In genomic region chr16:50396770-50397525, GRCh38 we compare ENCODE assay signal across 11 cellular contexts. TPM values are rescaled to one million over a fixed set of nuclear protein-coding genes. Genes with fewer than 3 reads are reported as not detected.
DNase-seq lines count a peak whose midpoint lies in the region; ATAC-seq lines count a peak whose summit lies in the region.
"Had no signal": no experiment of that assay in that cellular context is flagged by ENCODE, and none has a peak within 500 bp of the region (broad histone marks: within the 10 kb centered on the region; RNA-seq: fewer than 3 reads in every experiment).

No MANE protein-coding gene starts in this region.

- peaks cover 14 to 29% (median 21%) of the 10 kb centered on the region in 4 donors for H3K4me1 Mint-ChIP-seq in CD4-positive, alpha-beta memory T cell
- H3K4me1 Mint-ChIP-seq in stimulated activated naive B cell treated with anti-CD40 and anti-IgM and Interleukin-4, amounts not matched to agents 10 μg/mL and 1 μg/mL and 100 μg/mL, for 72 hours: peaks cover 4 to 5% of the 10 kb centered on the region in 2 donors

- H3K36me3 Mint-ChIP-seq in CD4-positive, alpha-beta memory T cell: no peaks in the 10 kb centered on the region
- H3K36me3 Mint-ChIP-seq in stimulated activated naive B cell treated with anti-CD40 and anti-IgM and Interleukin-4, amounts not matched to agents 10 μg/mL and 1 μg/mL and 100 μg/mL, for 72 hours: no peaks in the 10 kb centered on the region

- no peaks in the 10 kb centered on the region for H3K9me3 ChIP-seq in CD4-positive, alpha-beta memory T cell (ENCODE audit: control insufficient read depth in 1 of 2, low read length in 2 of 2)

- H3K9me3 Mint-ChIP-seq in CD4-positive, alpha-beta memory T cell: no peaks in the 10 kb centered on the region
- peaks cover 0 to 2% of the 10 kb centered on the region in 2 donors for H3K9me3 Mint-ChIP-seq in stimulated activated naive B cell treated with anti-CD40 and anti-IgM and Interleukin-4, amounts not matched to agents 10 μg/mL and 1 μg/mL and 100 μg/mL, for 72 hours

- no peak overlapping the region for H3K27ac ChIP-seq in CD4-positive, alpha-beta memory T cell (ENCODE audit: low read depth, low read length)

- H3K4me3 Mint-ChIP-seq in CD4-positive, alpha-beta memory T cell: no peak overlapping the region
- H3K4me3 Mint-ChIP-seq in stimulated activated naive B cell treated with anti-CD40 and anti-IgM and Interleukin-4, amounts not matched to agents 10 μg/mL and 1 μg/mL and 100 μg/mL, for 72 hours: no peak overlapping the region

- no peaks in the 10 kb centered on the region for H3K36me3 ChIP-seq in CD4-positive, alpha-beta memory T cell (ENCODE audit: insufficient read depth, low read length)

- H3K4me1 ChIP-seq in CD4-positive, alpha-beta memory T cell (ENCODE audit: insufficient read depth, low read length): peaks cover 10% of the 10 kb centered on the region

- no peak overlapping the region for H3K4me3 ChIP-seq in CD4-positive, alpha-beta memory T cell (ENCODE audit: low read length in 2 of 2)

- no peaks in the 10 kb centered on the region for H3K27me3 ChIP-seq in CD4-positive, alpha-beta memory T cell (ENCODE audit: insufficient read depth, low read length)

- intact Hi-C loops in CD4-positive, alpha-beta memory T cell (cut with micrococcal nuclease): no loop called here

- ATAC-seq in HG03095 (IDR thresholded peaks at IDR 0.05; ENCODE audit: unreplicated experiment): no peak
- no peak for ATAC-seq in stimulated activated naive B cell treated with anti-CD40 and anti-IgM and Interleukin-4, amounts not matched to agents 10 μg/mL and 1 μg/mL and 100 μg/mL, for 72 hours (replicated peaks)

- H3K27me3 Mint-ChIP-seq in CD4-positive, alpha-beta memory T cell: no peaks in the 10 kb centered on the region
- H3K27me3 Mint-ChIP-seq in stimulated activated naive B cell treated with anti-CD40 and anti-IgM and Interleukin-4, amounts not matched to agents 10 μg/mL and 1 μg/mL and 100 μg/mL, for 72 hours: peaks cover 0 to 7% of the 10 kb centered on the region in 2 donors

- no peak for DNase-seq in CD4-positive, alpha-beta memory T cell
- DNase-seq in HT1080 (ENCODE audit: low read depth) (peak; percentile 92), amniotic epithelial cell (ENCODE audit: low read depth) (peak; percentile 18), kidney tubule cell (ENCODE audit: low spot score) (peak; percentile 99), DMS114 treated with DMSO at 0.1 percent for 48 hours (lab: John Stamatoyannopoulos, UW; ENCODE audit: unreplicated experiment) (no peak), G401 (ENCODE audit: low spot score) (no peak)
- no peak for DNase-seq in stimulated activated naive B cell treated with anti-CD40 and anti-IgM and Interleukin-4, amounts not matched to agents 10 μg/mL and 1 μg/mL and 100 μg/mL, for 72 hours
- DNase-seq: activated T-cell treated with anti-CD3 and anti-CD28 coated beads, Interleukin-2, amount 50 U/mL, for 1 hour; COR-L47; NCI-H748 treated with DMSO at 0.1 percent for 48 hours had no signal

- in situ Hi-C loops in G401 (cut with HindIII; ENCODE audit: low sequenced_read_pairs): no loop called here

- H3K27ac Mint-ChIP-seq in CD4-positive, alpha-beta memory T cell: peak overlapping the region; percentile 28 to 91 (median 76)
- no peak overlapping the region for H3K27ac Mint-ChIP-seq in stimulated activated naive B cell treated with anti-CD40 and anti-IgM and Interleukin-4, amounts not matched to agents 10 μg/mL and 1 μg/mL and 100 μg/mL, for 72 hours

- CTCF ChIA-PET in CD4-positive, alpha-beta memory T cell (lab: Charles Lee; ENCODE audit: partially characterized antibody): no interaction called here

- POLR2A ChIA-PET in CD4-positive, alpha-beta memory T cell (lab: Charles Lee; ENCODE audit: partially characterized antibody): no interaction called here

RNA-seq across cellular contexts. Expression of gene BRD7, which starts 28.2 kb away (rescaled TPM):
- total RNA-seq in CD4-positive, alpha-beta memory T cell: 10 to 100 TPM; 86.6 to 97.7 TPM
- 10 to 100 TPM; 18.1 to 67.3 TPM for polyA plus RNA-seq in CD4-positive, alpha-beta memory T cell
- 78.1 and 78.6 TPM in 2 replicates for total RNA-seq in HT1080 (2014; rRNA removed; shearing (Covaris generic))
- polyA plus RNA-seq in HT1080 (2015; cell fraction: cytosol; rRNA removed): 57.7 and 70.6 TPM in 2 replicates
- 38.1 and 38.9 TPM in 2 replicates for polyA plus RNA-seq in HT1080 (2015; cell fraction: nucleus; rRNA removed)
- 54.5 and 55.5 TPM in 2 replicates for total RNA-seq in G401 (2014; rRNA removed; shearing (Covaris generic))

Comparison
In these comparisons a context has a peak if more than half of its experiments do, and no peak if none do; other contexts are left out.
1. DNase-seq: peak in HT1080 (single experiment), amniotic epithelial cell (single experiment) and kidney tubule cell (single experiment); none in CD4-positive, alpha-beta memory T cell (0 of 5), DMS114 treated with DMSO at 0.1 percent for 48 hours (single experiment), G401 (single experiment) and stimulated activated naive B cell treated with anti-CD40 and anti-IgM and Interleukin-4, amounts not matched to agents 10 μg/mL and 1 μg/mL and 100 μg/mL, for 72 hours (single experiment).